Comparison of ENCODE assay signal across 8 cellular contexts in the genomic region with DNA sequence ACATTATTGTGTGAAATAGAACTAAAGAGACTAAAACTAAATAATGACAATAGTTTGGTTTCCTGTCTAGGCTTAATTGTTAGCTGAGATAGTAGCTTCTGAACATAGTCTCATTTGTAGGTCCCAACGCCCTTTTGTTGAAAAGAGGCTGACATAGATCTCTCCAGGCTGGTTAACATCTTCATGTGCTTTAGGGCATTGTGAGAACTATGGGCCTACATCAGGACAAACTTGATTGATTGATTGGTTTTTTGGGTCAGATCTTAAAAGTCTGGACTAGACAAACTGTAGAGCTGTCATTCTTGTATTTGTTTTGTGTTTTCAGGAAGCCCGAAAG. TPM values are rescaled to one million over a fixed set of nuclear protein-coding genes. Genes with fewer than 3 reads are reported as not detected.
DNase-seq lines count a peak whose midpoint lies in the region; ATAC-seq and TF ChIP-seq lines count a peak whose summit lies in the region.

No MANE protein-coding gene starts in this region.

- in situ Hi-C loops in ACHN (cut with HindIII; ENCODE audit: low pct_ligation_motif_present, low pct_unique_long_range_greater_than_20kb, low sequenced_read_pairs) = no loop called here

- TF ChIP-seq EP300 in esophagus muscularis mucosa (IDR thresholded peaks at IDR 0.05) = no peak

- no peak overlapping the region for H3K27ac ChIP-seq in SJCRH30
- H3K27ac ChIP-seq in esophagus muscularis mucosa (replicated peaks in 1 of 4) = peak overlapping the region; percentile 89 to 96 (median 92)
- peak overlapping the region; percentile 92 for H3K27ac ChIP-seq in psoas muscle

- H3K4me3 ChIP-seq in SJCRH30 = peak overlapping the region; percentile 75
- H3K4me3 ChIP-seq in esophagus muscularis mucosa = peak overlapping the region; percentile 71 to 98 (median 90)
- H3K4me3 ChIP-seq in psoas muscle = peak overlapping the region; percentile 85

- no peak for ATAC-seq in psoas muscle

- DNase-seq in SJCRH30 (no peak), esophagus muscularis mucosa (ENCODE audit: extremely low spot score) (no peak), psoas muscle (no peak), islet precursor cell (no peak), hepatic stellate cell (ENCODE audit: low spot score) (no peak), pons (ENCODE audit: low spot score) (no peak), ACHN (no peak)

- H3K4me1 ChIP-seq in ES-I3 (ENCODE audit: insufficient read depth, low read length) = 0 out of 2 replicates have a peak, but pooled peaks cover 4% of the 10 kb centered on the region
- peaks cover 12% of the 10 kb centered on the region for H3K4me1 ChIP-seq in SJCRH30
- peaks cover 48 to 65% (median 57%) of the 10 kb centered on the region in 4 donors for H3K4me1 ChIP-seq in esophagus muscularis mucosa
- peaks cover 54% of the 10 kb centered on the region for H3K4me1 ChIP-seq in psoas muscle

- H3K27me3 ChIP-seq in SJCRH30 (no peaks in the 10 kb centered on the region), esophagus muscularis mucosa (no peaks in the 10 kb centered on the region), psoas muscle (ENCODE audit: insufficient read depth in 3 of 3, low read length in 2 of 3) (no peaks in the 10 kb centered on the region)

- H3K36me3 ChIP-seq in ES-I3 (ENCODE audit: insufficient read depth, low read length) = peaks cover 8% of the 10 kb centered on the region; the same call in 1 of the 2 replicates
- peaks cover 9% of the 10 kb centered on the region for H3K36me3 ChIP-seq in SJCRH30
- H3K36me3 ChIP-seq in esophagus muscularis mucosa = peaks cover 4 to 27% (median 23%) of the 10 kb centered on the region in 4 donors
- H3K36me3 ChIP-seq in psoas muscle (ENCODE audit: insufficient read depth in 1 of 2, low read depth in 1 of 2) = peaks cover 6 to 34% of the 10 kb centered on the region in 2 donors

- H3K9me3 ChIP-seq in ES-I3 (ENCODE audit: control insufficient read depth, insufficient read depth, low read length) (no peaks in the 10 kb centered on the region), SJCRH30 (replicated peaks) (no peaks in the 10 kb centered on the region), esophagus muscularis mucosa (no peaks in the 10 kb centered on the region), psoas muscle (no peaks in the 10 kb centered on the region)

- peak overlapping the region; percentile 95 for H3K9ac ChIP-seq in ES-I3 (ENCODE audit: low read depth, low read length)

- intact Hi-C loops in esophagus muscularis mucosa (cut with DNase I) (no loop called here), psoas muscle (cut with DNase I) (no loop called here)

- TF ChIP-seq CTCF in esophagus muscularis mucosa (IDR thresholded peaks at IDR 0.05) = no peak
- no peak for TF ChIP-seq CTCF in psoas muscle (IDR thresholded peaks at IDR 0.05)

- 36% methylated on average over 2 of the region's 2 CpGs for WGBS in esophagus muscularis mucosa
- 43 to 52% (median 49%) methylated on average over 2 of the region's 2 CpGs for WGBS in psoas muscle, 3 donors

- no peak for TF ChIP-seq POLR2A in esophagus muscularis mucosa (IDR thresholded peaks at IDR 0.05; ENCODE audit: low read depth)

RNA-seq across cellular contexts. Expression of a gene that starts 0.9 kb away (rescaled TPM):
- 78.2 and 79.1 TPM in 2 replicates for total RNA-seq in SJCRH30 (2014; rRNA removed; shearing (Covaris generic))
- 10 to 100 TPM; 14.9 to 32.0 (median 25.6) TPM for total RNA-seq in esophagus muscularis mucosa
- 10 to 100 TPM; 19.9 to 30.9 (median 21.9) TPM for total RNA-seq in psoas muscle
- polyA plus RNA-seq in psoas muscle = 10 to 100 TPM; 66.9 to 98.7 (median 94.3) TPM

RNA-seq across cellular contexts. Expression of a gene that starts 2.7 kb away (rescaled TPM):
- total RNA-seq in SJCRH30 (2014; rRNA removed; shearing (Covaris generic)) = 36.5 and 41.1 TPM in 2 replicates
- total RNA-seq in esophagus muscularis mucosa = 100 to 1,000 TPM in 3 of 4 donors, 10 to 100 TPM in 1; 66.4 to 123 (median 107) TPM
- 10 to 100 TPM; 57.0 to 65.1 (median 58.7) TPM for total RNA-seq in psoas muscle
- polyA plus RNA-seq in psoas muscle = 10 to 100 TPM; 40.5 to 68.3 (median 54.4) TPM

RNA-seq across cellular contexts. Expression of a gene that starts 28.7 kb away (rescaled TPM):
- 19.6 and 24.5 TPM in 2 replicates for total RNA-seq in SJCRH30 (2014; rRNA removed; shearing (Covaris generic))
- total RNA-seq in esophagus muscularis mucosa (10 to 100 TPM; 26.8 to 38.3 (median 31.1) TPM), psoas muscle (10 to 100 TPM in 3 of 4 donors, 1 to 10 TPM in 1; 9.4 to 14.5 (median 12.0) TPM)
- 1 to 10 TPM; 4.5 to 8.6 (median 7.8) TPM for polyA plus RNA-seq in psoas muscle

RNA-seq across cellular contexts. Expression of a gene that starts 38.5 kb away (rescaled TPM):
- 89.4 and 92.2 TPM in 2 replicates for total RNA-seq in SJCRH30 (2014; rRNA removed; shearing (Covaris generic))
- 10 to 100 TPM; 42.4 to 61.3 (median 53.5) TPM for total RNA-seq in esophagus muscularis mucosa
- total RNA-seq in psoas muscle = 10 to 100 TPM; 44.8 to 60.2 (median 52.0) TPM
- polyA plus RNA-seq in psoas muscle = 10 to 100 TPM; 28.8 to 60.5 (median 56.2) TPM
